In genomic region chr10:114520453-114520852, GRCh38 we compare ENCODE assay signal across 8 cellular contexts.
DNase-seq lines count a peak whose midpoint lies in the region; ATAC-seq and TF ChIP-seq lines count a peak whose summit lies in the region.

No MANE protein-coding gene starts in this region.

- no peaks in the 10 kb centered on the region for H3F3A ChIP-seq in GM23338 (replicated peaks; ENCODE audit: low read depth)

- ATAC-seq in HG03354 (IDR thresholded peaks at IDR 0.05; ENCODE audit: poor library complexity, severe bottlenecking, unreplicated experiment): no peak
- no peak for ATAC-seq in GM23338

- H3K36me3 Mint-ChIP-seq in GM23338 (ENCODE audit: low read depth): no peaks in the 10 kb centered on the region

- DNase-seq in HT1080 (ENCODE audit: low read depth): peak; percentile 80
- no peak for DNase-seq in breast epithelium (ENCODE audit: low spot score in 2 of 2)
- peak; percentile 50 for DNase-seq in mucosa of gallbladder (ENCODE audit: low spot score)
- no peak for DNase-seq in stimulated activated CD8-positive, alpha-beta memory T cell treated with anti-CD3 and anti-CD28 coated beads, Interleukin-4, amount 100 ng/mL, for 48 hours
- DNase-seq in BE2C: no peak
- DNase-seq in GM23338 (ENCODE audit: low spot score): no peak

- H3K27ac ChIP-seq in BLaER1 (no peak overlapping the region), breast epithelium (peak overlapping the region; percentile 88 to 91), GM23338 (ENCODE audit: low read depth) (no peak overlapping the region)

- peaks cover 5% of the 10 kb centered on the region for H3K27me3 Mint-ChIP-seq in GM23338 (ENCODE audit: insufficient read depth, low read depth, poor library complexity)

- H3K4me3 ChIP-seq in BLaER1 (no peak overlapping the region), breast epithelium (no peak overlapping the region), BE2C (ENCODE audit: low read depth, low read length) (no peak overlapping the region), GM23338 (no peak overlapping the region)

- no peaks in the 10 kb centered on the region for H3K9me3 ChIP-seq in BLaER1
- H3K9me3 ChIP-seq in breast epithelium: no peaks in the 10 kb centered on the region
- H3K9me3 ChIP-seq in BE2C: no peaks in the 10 kb centered on the region

- no peaks in the 10 kb centered on the region for H3K9me2 ChIP-seq in GM23338 (ENCODE audit: insufficient read depth)

- no peaks in the 10 kb centered on the region for H3K36me3 ChIP-seq in BLaER1
- H3K36me3 ChIP-seq in breast epithelium: no peaks in the 10 kb centered on the region
- H3K36me3 ChIP-seq in BE2C: no peaks in the 10 kb centered on the region
- H3K36me3 ChIP-seq in GM23338 (ENCODE audit: insufficient read depth): no peaks in the 10 kb centered on the region

- intact Hi-C loops in breast epithelium (cut with DNase I; ENCODE audit: low total_unique reads): no loop called here

- H3K4me2 ChIP-seq in BLaER1 (peak overlapping the region; percentile 63), GM23338 (no peak overlapping the region)

- peaks cover 78% of the 10 kb centered on the region for H3K4me1 ChIP-seq in BLaER1
- peaks cover 18 to 28% of the 10 kb centered on the region in 2 donors for H3K4me1 ChIP-seq in breast epithelium
- peaks cover 3% of the 10 kb centered on the region for H3K4me1 ChIP-seq in BE2C
- H3K4me1 ChIP-seq in GM23338 (ENCODE audit: insufficient read depth): peaks cover 46% of the 10 kb centered on the region

- peaks cover 93% of the 10 kb centered on the region for H3K79me2 ChIP-seq in GM23338 (replicated peaks; ENCODE audit: insufficient read depth)

- H3K9ac ChIP-seq in BLaER1: no peak overlapping the region

- H3K27me3 ChIP-seq in BLaER1: no peaks in the 10 kb centered on the region
- no peaks in the 10 kb centered on the region for H3K27me3 ChIP-seq in breast epithelium
- H3K27me3 ChIP-seq in BE2C: no peaks in the 10 kb centered on the region
- H3K27me3 ChIP-seq in GM23338 (ENCODE audit: insufficient read depth): no peaks in the 10 kb centered on the region

- TF ChIP-seq CTCF in breast epithelium (IDR thresholded peaks at IDR 0.05) (no peak), BE2C (IDR thresholded peaks at IDR 0.05; ENCODE audit: low read depth, low read length) (no peak), GM23338 (conservative IDR thresholded peaks at IDR 0.05; ENCODE audit: low read depth in 2 of 2) (no peak)

- no peak overlapping the region for H2AFZ ChIP-seq in GM23338

- H3K9me3 Mint-ChIP-seq in GM23338: no peaks in the 10 kb centered on the region

- H4K20me1 ChIP-seq in BLaER1: no peaks in the 10 kb centered on the region
- H4K20me1 ChIP-seq in GM23338 (replicated peaks; ENCODE audit: insufficient read depth): 0 out of 2 replicates have a peak, but pooled peaks cover 3% of the 10 kb centered on the region

- TF ChIP-seq POLR2A in breast epithelium (IDR thresholded peaks at IDR 0.05): no peak

- no peak overlapping the region for H3K4me3 Mint-ChIP-seq in GM23338

- H3K27ac Mint-ChIP-seq in GM23338: no peak overlapping the region

- H3K4me1 Mint-ChIP-seq in GM23338: peaks cover 71% of the 10 kb centered on the region

TF ChIP-seq in GM23338, 12 proteins besides CTCF, POLR2A, EP300 and RAD21 (continues in another document):
- TF ChIP-seq POLR2AphosphoS5 (IDR thresholded peaks at IDR 0.05; ENCODE audit: low read depth) (no peak), NANOG (IDR thresholded peaks at IDR 0.05; ENCODE audit: borderline replicate concordance) (no peak), EZH2phosphoT487 (IDR thresholded peaks at IDR 0.05; ENCODE audit: unreplicated experiment) (no peak), ETS1 (IDR thresholded peaks at IDR 0.05) (no peak), REST (IDR thresholded peaks at IDR 0.05; ENCODE audit: unreplicated experiment) (no peak), EZH2 (IDR thresholded peaks at IDR 0.05; ENCODE audit: low read depth, unreplicated experiment) (no peak), ZNF331 (CRISPR knock-in tag; IDR thresholded peaks at IDR 0.05; ENCODE audit: low read depth) (no peak)

Comparison
In these comparisons a context has a peak if more than half of its experiments do, and no peak if none do; other contexts are left out.
1. H3K27ac ChIP-seq: peak in breast epithelium (2 of 2); none in BLaER1 (single experiment) and GM23338 (single experiment).
2. DNase-seq: peak in HT1080 (single experiment) and mucosa of gallbladder (single experiment); none in breast epithelium (0 of 2), stimulated activated CD8-positive, alpha-beta memory T cell treated with anti-CD3 and anti-CD28 coated beads, Interleukin-4, amount 100 ng/mL, for 48 hours (single experiment), BE2C (single experiment) and GM23338 (single experiment).